8 cellular contexts compared by ENCODE assay signal in genomic region chrX:38803609-38804480, GRCh38.
DNase-seq lines count a peak whose midpoint lies in the region; ATAC-seq and TF ChIP-seq lines count a peak whose summit lies in the region.

No MANE protein-coding gene starts in this region.

- TF ChIP-seq CTCF in GM20000 (IDR thresholded peaks at IDR 0.05; ENCODE audit: extremely low read depth, missing control alignments), result no peak

- H3K27me3 Mint-ChIP-seq in stimulated activated naive B cell treated with anti-CD40 and anti-IgM and Interleukin-4, amounts not matched to agents 10 μg/mL and 1 μg/mL and 100 μg/mL, for 72 hours, result no peaks in the 10 kb centered on the region

- no peaks in the 10 kb centered on the region for H3K9me3 Mint-ChIP-seq in stimulated activated naive B cell treated with anti-CD40 and anti-IgM and Interleukin-4, amounts not matched to agents 10 μg/mL and 1 μg/mL and 100 μg/mL, for 72 hours

- H3K4me3 Mint-ChIP-seq in stimulated activated naive B cell treated with anti-CD40 and anti-IgM and Interleukin-4, amounts not matched to agents 10 μg/mL and 1 μg/mL and 100 μg/mL, for 72 hours, result peak overlapping the region; percentile 86 to 96

- peaks cover 0 to 28% of the 10 kb centered on the region in 2 donors for H3K4me1 Mint-ChIP-seq in stimulated activated naive B cell treated with anti-CD40 and anti-IgM and Interleukin-4, amounts not matched to agents 10 μg/mL and 1 μg/mL and 100 μg/mL, for 72 hours

- DNase-seq in COR-L47 (lab: John Stamatoyannopoulos, UW) (peak; percentile 68), GM20000 (ENCODE audit: low spot score) (peak; percentile 83), HK-2 (ENCODE audit: unreplicated experiment) (peak; percentile 83), NOMO-1 (lab: John Stamatoyannopoulos, UW; ENCODE audit: unreplicated experiment in 2 of 2) (peak; percentile 75 to 83), epithelial cell of prostate (ENCODE audit: low read depth, low spot score) (no peak), middle frontal gyrus (ENCODE audit: extremely low spot score, low spot score) (peak; percentile 20)
- peak; percentile 82 for DNase-seq in activated CD8-positive, alpha-beta memory T cell treated with anti-CD3 and anti-CD28 coated beads, Interleukin-2, amount 50 U/mL, for 48 hours
- DNase-seq in stimulated activated naive B cell treated with anti-CD40 and anti-IgM and Interleukin-4, amounts not matched to agents 10 μg/mL and 1 μg/mL and 100 μg/mL, for 72 hours, result peak; percentile 72

- H3K27ac Mint-ChIP-seq in stimulated activated naive B cell treated with anti-CD40 and anti-IgM and Interleukin-4, amounts not matched to agents 10 μg/mL and 1 μg/mL and 100 μg/mL, for 72 hours, result peak overlapping the region; percentile 96

- peaks cover 23 to 28% of the 10 kb centered on the region in 2 donors for H3K36me3 Mint-ChIP-seq in stimulated activated naive B cell treated with anti-CD40 and anti-IgM and Interleukin-4, amounts not matched to agents 10 μg/mL and 1 μg/mL and 100 μg/mL, for 72 hours

- ATAC-seq in stimulated activated naive B cell treated with anti-CD40 and anti-IgM and Interleukin-4, amounts not matched to agents 10 μg/mL and 1 μg/mL and 100 μg/mL, for 72 hours (replicated peaks), result peak; percentile 71 to 76

- peak overlapping the region; percentile 90 for H3K27ac ChIP-seq in epithelial cell of prostate
